Comparison of ENCODE assay signal across 8 cellular contexts in the genomic region with DNA sequence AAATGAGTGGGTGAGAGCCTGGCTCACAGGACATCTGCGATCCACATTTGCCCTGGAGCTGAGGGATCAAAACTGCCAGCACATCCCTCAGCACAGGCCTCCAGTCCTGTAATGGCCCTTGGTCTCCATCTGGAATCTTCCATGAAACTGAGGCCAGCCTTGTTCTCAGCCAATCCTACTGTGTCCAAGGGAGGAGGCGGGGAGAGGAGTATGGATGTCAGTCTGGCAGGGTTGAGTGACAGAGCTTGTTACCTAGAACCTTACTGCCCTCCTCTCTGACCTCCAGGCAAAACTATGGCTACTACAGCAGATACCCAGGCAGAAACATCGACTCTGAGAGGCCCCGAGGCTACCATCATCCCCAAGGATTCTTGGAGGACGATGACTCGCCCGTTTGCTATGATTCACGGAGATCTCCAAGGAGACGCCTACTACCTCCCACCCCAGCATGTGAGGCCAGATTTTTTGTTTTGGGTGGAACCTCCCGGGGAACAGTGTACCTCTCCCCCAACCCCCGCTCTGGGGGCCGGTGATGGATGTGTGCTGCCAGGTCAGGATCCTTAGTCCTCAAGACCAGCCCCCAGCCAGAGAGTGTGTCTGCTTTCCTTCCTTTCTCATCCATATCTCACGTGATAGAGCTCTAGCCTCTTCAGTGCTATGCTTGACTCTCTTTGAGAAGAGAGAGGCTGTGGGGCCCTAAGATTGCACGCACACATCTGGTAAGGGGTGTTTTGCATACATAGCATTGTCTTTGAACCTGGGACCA. TPM values are rescaled to one million over a fixed set of nuclear protein-coding genes. Genes with fewer than 3 reads are reported as not detected.
DNase-seq lines count a peak whose midpoint lies in the region; ATAC-seq and TF ChIP-seq lines count a peak whose summit lies in the region.

No MANE protein-coding gene starts in this region.

- no peaks in the 10 kb centered on the region for H3K9me3 Mint-ChIP-seq in GM23338

- 90% methylated on average over 14 of the region's 14 CpGs for WGBS in thyroid gland, 2 donors

- H3K4me2 ChIP-seq in GM23338 = no peak overlapping the region

- TF ChIP-seq CTCF in dorsolateral prefrontal cortex (IDR thresholded peaks at IDR 0.05 in 54 of 56, conservative IDR thresholded peaks at IDR 0.05 in 2 of 56; ENCODE audit: low read depth in 1 of 56, partially characterized antibody in 56 of 56) = no peak
- TF ChIP-seq CTCF in thyroid gland (IDR thresholded peaks at IDR 0.05) = no peak
- no peak for TF ChIP-seq CTCF in GM23338 (conservative IDR thresholded peaks at IDR 0.05; ENCODE audit: low read depth in 2 of 2)
- no peak for TF ChIP-seq CTCF in left ventricle myocardium inferior (IDR thresholded peaks at IDR 0.05; ENCODE audit: borderline replicate concordance)

- no peaks in the 10 kb centered on the region for H3K36me3 Mint-ChIP-seq in GM23338 (ENCODE audit: low read depth)

- H3K4me1 ChIP-seq in thyroid gland (peaks cover 6 to 14% of the 10 kb centered on the region in 2 donors), GM23338 (ENCODE audit: insufficient read depth) (no peaks in the 10 kb centered on the region), left ventricle myocardium inferior (peaks cover 18% of the 10 kb centered on the region)

- H3K9me2 ChIP-seq in GM23338 (ENCODE audit: insufficient read depth) = no peaks in the 10 kb centered on the region

- H3K9me3 ChIP-seq in thyroid gland (no peaks in the 10 kb centered on the region), left ventricle myocardium inferior (replicated peaks) (no peaks in the 10 kb centered on the region)

- no peak overlapping the region for H2AFZ ChIP-seq in GM23338

- H3K36me3 ChIP-seq in thyroid gland = no peaks in the 10 kb centered on the region
- no peaks in the 10 kb centered on the region for H3K36me3 ChIP-seq in GM23338 (ENCODE audit: insufficient read depth)
- H3K36me3 ChIP-seq in left ventricle myocardium inferior = no peaks in the 10 kb centered on the region

- peak overlapping the region in 46 of 59 donors; percentile 2 to 86 (median 64) for H3K27ac ChIP-seq in dorsolateral prefrontal cortex
- peak overlapping the region in 2 of 3 donors; percentile 21 to 56 for H3K27ac ChIP-seq in thyroid gland
- no peak overlapping the region for H3K27ac ChIP-seq in GM23338 (ENCODE audit: low read depth)
- H3K27ac ChIP-seq in left ventricle myocardium inferior (replicated peaks) = no peak overlapping the region

- H3K4me1 Mint-ChIP-seq in GM23338 = peaks cover 16% of the 10 kb centered on the region

- peak; percentile 42 for DNase-seq in activated effector memory CD4-positive, alpha-beta T cell treated with anti-CD3 and anti-CD28 coated beads, Interleukin-2, amount 50 U/mL, for 16 hours
- no peak for DNase-seq in activated effector memory CD4-positive, alpha-beta T cell treated with Interleukin-2 at 50 U/mL for 16 hours
- peak in 3 of 10 donors; percentile 48 to 78 (median 63) for DNase-seq in dorsolateral prefrontal cortex
- no peak for DNase-seq in thyroid gland
- no peak for DNase-seq in ureter (ENCODE audit: low spot score)
- DNase-seq in GM23338 (ENCODE audit: low spot score) = no peak
- DNase-seq in left ventricle myocardium inferior = no peak

- no peaks in the 10 kb centered on the region for H3K79me2 ChIP-seq in GM23338 (replicated peaks; ENCODE audit: insufficient read depth)

- intact Hi-C loops in dorsolateral prefrontal cortex (cut with DNase I) (loop anchor here in 1 of 2 donors (2.0 kb wide), 1 partner anchor 84 kb away; no protein-coding TSS in a partner anchor), thyroid gland (cut with DNase I) (no loop called here), left ventricle myocardium inferior (cut with micrococcal nuclease) (no loop called here)

- H3K27me3 Mint-ChIP-seq in GM23338 (ENCODE audit: insufficient read depth, low read depth, poor library complexity) = peaks cover 7% of the 10 kb centered on the region

- H4K20me1 ChIP-seq in GM23338 (replicated peaks; ENCODE audit: insufficient read depth) = no peaks in the 10 kb centered on the region

- H3K27ac Mint-ChIP-seq in GM23338 = no peak overlapping the region

- H3K4me3 ChIP-seq in dorsolateral prefrontal cortex = no peak overlapping the region
- no peak overlapping the region for H3K4me3 ChIP-seq in thyroid gland (replicated peaks in 1 of 3)
- H3K4me3 ChIP-seq in GM23338 = no peak overlapping the region
- no peak overlapping the region for H3K4me3 ChIP-seq in left ventricle myocardium inferior

- no peak for TF ChIP-seq POLR2A in thyroid gland (IDR thresholded peaks at IDR 0.05)

- ATAC-seq in HG03520 (IDR thresholded peaks at IDR 0.05; ENCODE audit: unreplicated experiment) (peak; percentile 81), GM23338 (no peak; the same call in 2 of the 3 replicates)

- no peak overlapping the region; the same call in 2 of the 3 replicates for H3K4me3 Mint-ChIP-seq in GM23338

- no peaks in the 10 kb centered on the region for H3K27me3 ChIP-seq in dorsolateral prefrontal cortex
- H3K27me3 ChIP-seq in thyroid gland = no peaks in the 10 kb centered on the region
- H3K27me3 ChIP-seq in GM23338 (ENCODE audit: insufficient read depth) = no peaks in the 10 kb centered on the region
- H3K27me3 ChIP-seq in left ventricle myocardium inferior (ENCODE audit: low read depth) = peaks cover 5% of the 10 kb centered on the region

- no peaks in the 10 kb centered on the region for H3F3A ChIP-seq in GM23338 (replicated peaks; ENCODE audit: low read depth)

TF ChIP-seq in GM23338, 12 proteins besides CTCF, POLR2A, EP300 and RAD21 (continues in another document):
- TF ChIP-seq ZNF462 (CRISPR knock-in tag; IDR thresholded peaks at IDR 0.05) (no peak), STAT1 (IDR thresholded peaks at IDR 0.05; ENCODE audit: unreplicated experiment) (no peak)

RNA-seq across cellular contexts. Expression of gene CHDH, which starts 41.3 kb away (rescaled TPM):
- total RNA-seq in dorsolateral prefrontal cortex = 10 to 100 TPM in 116 of 120 experiments, 1 to 10 TPM in 4; 8.0 to 47.0 (median 17.5) TPM
- 10 to 100 TPM in 2 of 4 donors, 1 to 10 TPM in 2; 4.7 to 26.9 (median 11.1) TPM for total RNA-seq in thyroid gland
- 0.60 TPM for total RNA-seq in ureter
- total RNA-seq in GM23338 (2014; rRNA removed; shearing (Covaris generic)) = 6.6 and 31.4 TPM in 2 replicates
- polyA plus RNA-seq in GM23338 (2016; fragmentation: Nextera tagmentation; extraction: Ambion mirVana) = 2.3 and 2.5 TPM in 2 replicates
- 3.7 TPM for total RNA-seq in left ventricle myocardium inferior

RNA-seq across cellular contexts. Expression of gene IL17RB, which starts 41.5 kb away (rescaled TPM):
- total RNA-seq in dorsolateral prefrontal cortex (100 to 1,000 TPM in 1 of 120 experiments, 10 to 100 TPM in 117, 1 to 10 TPM in 2; 7.6 to 107 (median 23.1) TPM), thyroid gland (1 to 10 TPM in 2 of 4 donors, under 1 TPM in 2; 0.71 to 2.5 (median 1.6) TPM), ureter (0.65 TPM), left ventricle myocardium inferior (0.47 TPM)
- total RNA-seq in GM23338 (2014; rRNA removed; shearing (Covaris generic)) = 5.7 and 8.3 TPM in 2 replicates
- 6.4 and 6.9 TPM in 2 replicates for polyA plus RNA-seq in GM23338 (2016; fragmentation: Nextera tagmentation; extraction: Ambion mirVana)

Comparison
In these comparisons a context has a peak if more than half of its experiments do, and no peak if none do; other contexts are left out.
1. H3K27ac ChIP-seq: peak in dorsolateral prefrontal cortex (46 of 59) and thyroid gland (2 of 3); none in GM23338 (single experiment) and left ventricle myocardium inferior (single experiment).